In the genomic region with DNA sequence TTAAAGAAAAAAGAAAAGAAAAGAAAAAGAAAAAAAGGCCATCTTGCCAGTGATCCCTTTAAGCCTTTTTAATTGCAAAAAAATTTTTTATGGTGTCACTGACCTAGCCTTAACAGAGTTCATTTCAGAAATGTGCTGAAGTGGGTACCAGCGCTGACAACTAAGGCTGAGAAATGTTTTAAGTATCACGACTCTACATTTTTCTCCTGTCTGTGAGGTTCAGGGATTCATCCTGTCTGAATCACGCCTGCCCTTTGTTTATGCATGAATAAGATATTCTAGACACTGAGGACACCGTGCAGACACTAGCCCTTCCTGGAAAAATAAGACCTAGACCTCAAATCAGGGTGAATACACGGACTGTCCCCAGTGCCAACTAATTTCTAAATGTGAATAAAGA, we compare ENCODE assay signal across 1 cellular context.
TF ChIP-seq lines count a peak whose summit lies in the region.

No MANE protein-coding gene starts in this region.

TF ChIP-seq in IMR-90, 13 proteins besides CTCF, POLR2A, EP300 and RAD21:
- TF ChIP-seq NFE2L2 (IDR thresholded peaks at IDR 0.05; ENCODE audit: low read depth, low read length), result no peak
- 0 out of 2 replicates have a peak, but pooled peaks have one; percentile 54 for TF ChIP-seq FOS (IDR thresholded peaks at IDR 0.05; ENCODE audit: low read depth, low read length)
TF ChIP-seq in IMR-90: peak in this region for 1.
